Comparison of ENCODE assay signal across 8 cellular contexts in the genomic region with DNA sequence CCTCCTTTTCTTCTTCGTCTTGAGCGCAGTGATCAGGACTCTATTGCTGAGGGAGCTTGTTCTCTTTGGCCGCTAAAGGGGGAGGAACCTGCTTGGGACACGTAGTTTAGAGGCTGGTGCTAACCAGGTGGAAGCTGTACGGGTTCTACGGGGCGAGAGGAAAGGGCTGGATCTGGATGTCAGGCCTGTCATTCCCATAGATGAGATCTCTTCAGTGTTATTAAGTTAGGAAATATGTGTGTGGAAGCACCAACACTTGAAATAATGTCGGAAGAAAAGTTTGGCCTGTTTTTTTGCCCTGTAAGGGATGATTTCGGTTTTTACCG. TPM values are rescaled to one million over a fixed set of nuclear protein-coding genes. Genes with fewer than 3 reads are reported as not detected.
DNase-seq lines count a peak whose midpoint lies in the region; ATAC-seq and TF ChIP-seq lines count a peak whose summit lies in the region.

No MANE protein-coding gene starts in this region.

- no peaks in the 10 kb centered on the region for H3K27me3 Mint-ChIP-seq in naive thymus-derived CD4-positive, alpha-beta T cell

- CTCF ChIA-PET in naive thymus-derived CD4-positive, alpha-beta T cell (lab: Charles Lee): interaction anchor here (0.6 to 1.1 kb wide), 2 partner anchors 76 to 80 kb away, joined by 3 read pairs; a partner anchor contains a TSS

- under 1% methylated on average over 8 of the region's 10 CpGs for WGBS in HUES64
- WGBS in esophagus squamous epithelium, 2 donors: 1% methylated on average over 8 to 10 of the region's 10 CpGs

- peak; percentile 54 for DNase-seq in SIG-M5 treated with dmso at 0.1 percent for 504 hours (lab: John Stamatoyannopoulos, UW; ENCODE audit: unreplicated experiment)
- DNase-seq in SIG-M5 (lab: John Stamatoyannopoulos, UW): no peak
- no peak for DNase-seq in esophagus squamous epithelium (lab: John Stamatoyannopoulos, UW)
- peak in 1 of 9 donors; percentile 30 for DNase-seq in naive thymus-derived CD4-positive, alpha-beta T cell
- DNase-seq in GM13977 (ENCODE audit: low spot score): no peak

- H3K9ac ChIP-seq in HUES64 (ENCODE audit: low read depth, low read length): peak overlapping the region; percentile 86

- peak overlapping the region; percentile 90 to 99 (median 96) for H3K27ac Mint-ChIP-seq in naive thymus-derived CD4-positive, alpha-beta T cell

- H3K4me3 ChIP-seq in HUES64 (ENCODE audit: low read length) (peak overlapping the region; percentile 88), esophagus squamous epithelium (peak overlapping the region; percentile 77 to 99 (median 94))
- peak overlapping the region; percentile 98 for H3K4me3 ChIP-seq in naive thymus-derived CD4-positive, alpha-beta T cell (ENCODE audit: low read length)

- in situ Hi-C loops in GM13977 (cut with MboI; ENCODE audit: low pct_unique_long_range_greater_than_20kb, low sequenced_read_pairs, unreplicated experiment): no loop called here

- ATAC-seq in GM21717 (IDR thresholded peaks at IDR 0.05; ENCODE audit: unreplicated experiment): peak; percentile 58
- peak; percentile 43 to 49 for ATAC-seq in activated CD4-positive, CD25-positive, alpha-beta regulatory T cell treated with anti-CD3 and anti-CD28 coated beads, Interleukin-2, amount 50 U/mL, for 24 hours
- ATAC-seq in naive thymus-derived CD4-positive, alpha-beta T cell: peak; percentile 42

- H3K9me3 ChIP-seq in HUES64 (ENCODE audit: insufficient read depth, low read depth, low read length): no peaks in the 10 kb centered on the region
- H3K9me3 ChIP-seq in esophagus squamous epithelium: no peaks in the 10 kb centered on the region
- no peaks in the 10 kb centered on the region for H3K9me3 ChIP-seq in naive thymus-derived CD4-positive, alpha-beta T cell (ENCODE audit: control insufficient read depth in 2 of 3, low read length in 3 of 3)

- POLR2A ChIA-PET in naive thymus-derived CD4-positive, alpha-beta T cell (lab: Charles Lee): interaction anchor here (0.5 to 3.4 kb wide), 8 partner anchors 9 to 81 kb away, joined by 3 to 56 read pairs (median 4); a partner anchor contains a TSS

- H3K27ac ChIP-seq in HUES64 (ENCODE audit: low read depth, low read length) (peak overlapping the region; percentile 84), esophagus squamous epithelium (peak overlapping the region; percentile 92 to 96 (median 92))
- H3K27ac ChIP-seq in naive thymus-derived CD4-positive, alpha-beta T cell (ENCODE audit: low read depth, low read length): peak overlapping the region; percentile 90

- TF ChIP-seq CTCF in esophagus squamous epithelium (IDR thresholded peaks at IDR 0.05) (no peak), GM13977 (IDR thresholded peaks at IDR 0.05; ENCODE audit: extremely low read depth, insufficient read depth, missing control alignments) (no peak)

- peak overlapping the region; percentile 93 to 100 (median 96) for H3K4me3 Mint-ChIP-seq in naive thymus-derived CD4-positive, alpha-beta T cell

- H3K36me3 ChIP-seq in HUES64 (ENCODE audit: insufficient read depth, low read length) (peaks cover 39% of the 10 kb centered on the region), esophagus squamous epithelium (peaks cover 0 to 34% (median 15%) of the 10 kb centered on the region in 3 donors)
- peaks cover 0 to 25% (median 3%) of the 10 kb centered on the region in 3 experiments for H3K36me3 ChIP-seq in naive thymus-derived CD4-positive, alpha-beta T cell (ENCODE audit: control insufficient read depth in 2 of 3, insufficient read depth in 3 of 3, low read length in 3 of 3)

- peaks cover 46 to 68% (median 62%) of the 10 kb centered on the region in 7 donors for H3K4me1 Mint-ChIP-seq in naive thymus-derived CD4-positive, alpha-beta T cell

- H3K36me3 Mint-ChIP-seq in naive thymus-derived CD4-positive, alpha-beta T cell: peaks cover 0 to 21% (median 12%) of the 10 kb centered on the region in 5 donors

- no peak for TF ChIP-seq POLR2A in esophagus squamous epithelium (IDR thresholded peaks at IDR 0.05)

- intact Hi-C loops in esophagus squamous epithelium (cut with DNase I): no loop called here
- intact Hi-C loops in naive thymus-derived CD4-positive, alpha-beta T cell (cut with micrococcal nuclease): loop anchor here (1.0 to 10.0 kb wide), 6 partner anchors 15 to 1073 kb away; a partner anchor contains a TSS

- H3K4me1 ChIP-seq in HUES64 (ENCODE audit: insufficient read depth, low read length) (peaks cover 15% of the 10 kb centered on the region; the same call in 1 of the 2 replicates), esophagus squamous epithelium (peaks cover 14 to 41% (median 22%) of the 10 kb centered on the region in 3 donors)
- H3K4me1 ChIP-seq in naive thymus-derived CD4-positive, alpha-beta T cell (ENCODE audit: control insufficient read depth in 2 of 2, insufficient read depth in 2 of 2, low read length in 2 of 2): peaks cover 25 to 29% of the 10 kb centered on the region in 2 donors

- H3K27me3 ChIP-seq in HUES64 (ENCODE audit: insufficient read depth, low read length): no peaks in the 10 kb centered on the region
- H3K27me3 ChIP-seq in esophagus squamous epithelium: no peaks in the 10 kb centered on the region
- H3K27me3 ChIP-seq in naive thymus-derived CD4-positive, alpha-beta T cell (ENCODE audit: control insufficient read depth in 2 of 2, insufficient read depth in 2 of 2, low read length in 2 of 2): no peaks in the 10 kb centered on the region

- H3K9me3 Mint-ChIP-seq in naive thymus-derived CD4-positive, alpha-beta T cell: no peaks in the 10 kb centered on the region

RNA-seq across cellular contexts. Expression of a gene that starts 0.6 kb away (rescaled TPM):
- polyA plus RNA-seq in HUES64 (2013, experiment 1 of 2): 96.8 TPM
- 96.0 TPM for polyA plus RNA-seq in HUES64 (2013, experiment 2 of 2)
- total RNA-seq in esophagus squamous epithelium: 10 to 100 TPM; 36.4 to 78.8 (median 60.1) TPM
- 100 to 1,000 TPM in 4 of 5 experiments, 10 to 100 TPM in 1; 98.4 to 145 (median 109) TPM for total RNA-seq in naive thymus-derived CD4-positive, alpha-beta T cell
- polyA plus RNA-seq in naive thymus-derived CD4-positive, alpha-beta T cell: 100 to 1,000 TPM; 143 to 174 TPM

RNA-seq across cellular contexts. Expression of a gene that starts 32.0 kb away (rescaled TPM):
- polyA plus RNA-seq in HUES64 (2013, experiment 1 of 2): 328 TPM
- polyA plus RNA-seq in HUES64 (2013, experiment 2 of 2): 347 TPM
- total RNA-seq in esophagus squamous epithelium: 10 to 100 TPM; 29.5 to 67.0 (median 58.5) TPM
- total RNA-seq in naive thymus-derived CD4-positive, alpha-beta T cell: 100 to 1,000 TPM in 1 of 5 experiments, 10 to 100 TPM in 4; 25.5 to 157 (median 26.8) TPM
- 10 to 100 TPM; 36.8 to 48.0 TPM for polyA plus RNA-seq in naive thymus-derived CD4-positive, alpha-beta T cell

RNA-seq across cellular contexts. Expression of a gene that starts 32.6 kb away (rescaled TPM):
- 54.8 TPM for polyA plus RNA-seq in HUES64 (2013, experiment 1 of 2)
- polyA plus RNA-seq in HUES64 (2013, experiment 2 of 2): 54.0 TPM
- total RNA-seq in esophagus squamous epithelium: 10 to 100 TPM in 1 of 4 donors, 1 to 10 TPM in 3; 4.5 to 11.4 (median 9.3) TPM
- 10 to 100 TPM in 3 of 5 experiments, 1 to 10 TPM in 2; 7.7 to 30.7 (median 15.3) TPM for total RNA-seq in naive thymus-derived CD4-positive, alpha-beta T cell
- polyA plus RNA-seq in naive thymus-derived CD4-positive, alpha-beta T cell: 10 to 100 TPM; 10.4 to 16.5 TPM

RNA-seq across cellular contexts. Expression of a gene that starts 37.5 kb away (rescaled TPM):
- polyA plus RNA-seq in HUES64 (2013, experiment 1 of 2): 0.65 TPM
- polyA plus RNA-seq in HUES64 (2013, experiment 2 of 2): 0.89 TPM
- under 1 TPM in 3 of 4 donors, not detected in 1; 0.23 to 0.53 (median 0.38) TPM for total RNA-seq in esophagus squamous epithelium
- under 1 TPM in 2 of 5 experiments, not detected in 3; 0.19 to 0.43 TPM for total RNA-seq in naive thymus-derived CD4-positive, alpha-beta T cell
- polyA plus RNA-seq in naive thymus-derived CD4-positive, alpha-beta T cell: not detected
